21 cellular contexts compared by ENCODE assay signal in genomic region chr5:174708466-174709207, GRCh38. TPM values are rescaled to one million over a fixed set of nuclear protein-coding genes. Genes with fewer than 3 reads are reported as not detected.
DNase-seq lines count a peak whose midpoint lies in the region; ATAC-seq, FAIRE-seq and TF ChIP-seq lines count a peak whose summit lies in the region.
"Had no signal": no experiment of that assay in that cellular context is flagged by ENCODE, and none has a peak within 500 bp of the region (broad histone marks: within the 10 kb centered on the region; RNA-seq: fewer than 3 reads in every experiment).

No MANE protein-coding gene starts in this region.

- H3K18ac ChIP-seq in H1 (ENCODE audit: extremely low read depth, low read length), result no peak overlapping the region

- H3K9ac ChIP-seq in H1 (replicated peaks in 1 of 4; ENCODE audit: extremely low read depth in 1 of 4, low read depth in 3 of 4, low read length in 3 of 4), result no peak overlapping the region
- H3K9ac ChIP-seq in neural progenitor cell, result no peak overlapping the region

- no peak overlapping the region for H4K5ac ChIP-seq in H1 (ENCODE audit: insufficient read length, low read depth, low read length)

- H3K79me1 ChIP-seq in H1 (ENCODE audit: low read depth, low read length), result no peaks in the 10 kb centered on the region

- H3K4me2 ChIP-seq in GM23338 (no peak overlapping the region), H1 (ENCODE audit: insufficient read depth in 1 of 2, low read depth in 2 of 2, low read length in 2 of 2) (no peak overlapping the region), neural progenitor cell (no peak overlapping the region)
- H3K4me2 ChIP-seq: A549, PC-9 had no signal

- H4K8ac ChIP-seq in H1 (ENCODE audit: extremely low read depth, insufficient read depth, low read length), result no peak overlapping the region

- no peak overlapping the region for H3K14ac ChIP-seq in H1 (ENCODE audit: insufficient read length)

- no peaks in the 10 kb centered on the region for H3K9me2 ChIP-seq in GM23338 (ENCODE audit: insufficient read depth)

- H3K9me3 Mint-ChIP-seq in GM23338 (no peaks in the 10 kb centered on the region), neural progenitor cell (no peaks in the 10 kb centered on the region)

- no peak for TF ChIP-seq RAD21 in H1 (IDR thresholded peaks at IDR 0.05 in 1 of 2, conservative IDR thresholded peaks at IDR 0.05 in 1 of 2; ENCODE audit: low read depth in 2 of 2, low read length in 2 of 2)

- H3K36me3 Mint-ChIP-seq in GM23338 (ENCODE audit: low read depth), result no peaks in the 10 kb centered on the region
- no peaks in the 10 kb centered on the region for H3K36me3 Mint-ChIP-seq in neural progenitor cell
- H3K36me3 Mint-ChIP-seq: CD4-positive, alpha-beta memory T cell; IgD-negative memory B cell had no signal

- H2BK120ac ChIP-seq in H1 (replicated peaks; ENCODE audit: low read depth, low read length), result no peak overlapping the region

- H2AFZ ChIP-seq in GM23338 (no peak overlapping the region), H1 (ENCODE audit: low read length) (no peak overlapping the region), neural progenitor cell (replicated peaks) (no peak overlapping the region)
- H2AFZ ChIP-seq: PC-9 had no signal

- 88% methylated on average over 20 of the region's 20 CpGs; no CpG with 5 or more reads in 1 of the 2 experiments for whole genome bisulfite sequencing in H1 (ENCODE audit: extremely low coverage in 1 of 2, insufficient coverage in 1 of 2, insufficient read length in 1 of 2, insufficient replicate concordance in 2 of 2, low coverage in 1 of 2, low lambda C conversion rate in 2 of 2, missing lambda C conversion rate in 1 of 2), 2 experiments

- H3K27ac ChIP-seq in GM23338 (ENCODE audit: low read depth) (no peak overlapping the region), H1 (ENCODE audit: low read depth, low read length) (no peak overlapping the region), neural progenitor cell (no peak overlapping the region)
- H3K27ac ChIP-seq: A549, PC-9, SJCRH30 had no signal

- no peak overlapping the region for H3K23ac ChIP-seq in H1 (ENCODE audit: insufficient read length)

- no peak for TF ChIP-seq EP300 in H1 (IDR thresholded peaks at IDR 0.05; ENCODE audit: borderline replicate concordance in 1 of 2, low read depth in 2 of 2, low read length in 2 of 2)

- H3K9me3 ChIP-seq in H1 (ENCODE audit: insufficient read depth in 2 of 2, low read depth in 1 of 2, low read length in 1 of 2), result no peaks in the 10 kb centered on the region
- no peaks in the 10 kb centered on the region for H3K9me3 ChIP-seq in neural progenitor cell (ENCODE audit: low read depth)
- H3K9me3 ChIP-seq: A549, SJCRH30 had no signal

- H3K27me3 Mint-ChIP-seq in GM23338 (ENCODE audit: insufficient read depth, low read depth, poor library complexity) (peaks cover 6% of the 10 kb centered on the region), neural progenitor cell (ENCODE audit: insufficient read depth, low read depth) (peaks cover 14% of the 10 kb centered on the region)
- H3K27me3 Mint-ChIP-seq: IgD-negative memory B cell had no signal

- no peaks in the 10 kb centered on the region for H3F3A ChIP-seq in GM23338 (replicated peaks; ENCODE audit: low read depth)
- no peaks in the 10 kb centered on the region for H3F3A ChIP-seq in neural progenitor cell (ENCODE audit: low read depth)

- H3K56ac ChIP-seq in H1 (replicated peaks; ENCODE audit: insufficient read length, low read depth, low read length), result no peak overlapping the region

- no peak overlapping the region for H2BK15ac ChIP-seq in H1 (ENCODE audit: low read length)

- peak; percentile 48; the same call in 2 of the 3 replicates for ATAC-seq in GM23338
- no peak for ATAC-seq in HG02623 (IDR thresholded peaks at IDR 0.05; ENCODE audit: unreplicated experiment)
- ATAC-seq in SK-N-SH treated with all-trans-retinoic acid at 6 μM for 48 hours, result no peak
- ATAC-seq: A549, Right ventricle myocardium inferior had no signal

- no peak overlapping the region for H2BK12ac ChIP-seq in H1 (ENCODE audit: low read depth, low read length)

- TF ChIP-seq CTCF in GM23338 (conservative IDR thresholded peaks at IDR 0.05; ENCODE audit: low read depth in 2 of 2), result no peak
- TF ChIP-seq CTCF in H1 (IDR thresholded peaks at IDR 0.05; ENCODE audit: control extremely low read depth in 1 of 3, insufficient read depth in 1 of 3, low read depth in 1 of 3, low read length in 3 of 3), result no peak
- no peak for TF ChIP-seq CTCF in neural progenitor cell (IDR thresholded peaks at IDR 0.05)

- H3K36me3 ChIP-seq in GM23338 (ENCODE audit: insufficient read depth) (no peaks in the 10 kb centered on the region), H1 (ENCODE audit: control insufficient read depth in 2 of 4, insufficient read depth in 4 of 4, low read length in 3 of 4) (no peaks in the 10 kb centered on the region), neural progenitor cell (no peaks in the 10 kb centered on the region)
- H3K36me3 ChIP-seq: SJCRH30 had no signal

- no peak overlapping the region for H4K91ac ChIP-seq in H1 (replicated peaks; ENCODE audit: insufficient read length, low read length)

- no peak for FAIRE-seq in H1 (lab: Jason Lieb, UNC)
- FAIRE-seq: A549 had no signal

- no peak overlapping the region for H2AK5ac ChIP-seq in H1 (ENCODE audit: low read depth, low read length)

- H3K4me3 Mint-ChIP-seq in GM23338 (no peak overlapping the region), neural progenitor cell (no peak overlapping the region)
- H3K4me3 Mint-ChIP-seq: CD4-positive, alpha-beta memory T cell; IgD-negative memory B cell had no signal

- TF ChIP-seq POLR2A in H1 (IDR thresholded peaks at IDR 0.05; ENCODE audit: control extremely low read depth in 1 of 2, low read depth in 2 of 2, low read length in 2 of 2), result no peak

- no peak overlapping the region for H2BK20ac ChIP-seq in H1 (ENCODE audit: low read length)

- POLR2A ChIA-PET in H1 (lab: Charles Lee; ENCODE audit: partially characterized antibody), result interaction anchor here (0.6 to 0.9 kb wide), 2 partner anchors 24 to 102 kb away, joined by 3 read pairs; no protein-coding TSS in a partner anchor

- H3K27me3 ChIP-seq in GM23338 (ENCODE audit: insufficient read depth), result no peaks in the 10 kb centered on the region
- peaks cover 0 to 2% (median under 1%) of the 10 kb centered on the region in 4 experiments; a peak in 2 of 7 replicates for H3K27me3 ChIP-seq in H1 (replicated peaks in 1 of 4; ENCODE audit: control insufficient read depth in 3 of 4, extremely low read depth in 1 of 4, insufficient read depth in 3 of 4, low read length in 3 of 4)
- no peaks in the 10 kb centered on the region for H3K27me3 ChIP-seq in neural progenitor cell

- DNase-seq in GM23338 (ENCODE audit: low spot score), result no peak
- peak; percentile 68 for DNase-seq in NCI-H748 (lab: John Stamatoyannopoulos, UW; ENCODE audit: unreplicated experiment)
- no peak for DNase-seq in H1 (ENCODE audit: low read depth in 1 of 2, low spot score in 2 of 2)
- DNase-seq in neural progenitor cell (ENCODE audit: low spot score), result no peak
- DNase-seq in LoVo (ENCODE audit: low spot score), result no peak
- DNase-seq: AML-193; CD4-positive, alpha-beta memory T cell; COR-L47; DMS53; NCI-H1092; NCI-H1436; NCI-H187; NCI-H446; NCI-H524 treated with DMSO at 0.1 percent for 48 hours; PC-9 had no signal

- no peaks in the 10 kb centered on the region for H3K4me1 ChIP-seq in GM23338 (ENCODE audit: insufficient read depth)
- no peaks in the 10 kb centered on the region for H3K4me1 ChIP-seq in H1 (replicated peaks in 1 of 4; ENCODE audit: control insufficient read depth in 3 of 4, insufficient read depth in 4 of 4, low read length in 3 of 4)
- H3K4me1 ChIP-seq in neural progenitor cell, result no peaks in the 10 kb centered on the region
- H3K4me1 ChIP-seq: A549 had no signal

- 0 out of 3 replicates have a peak, but pooled peaks cover 4% of the 10 kb centered on the region for H3K4me1 Mint-ChIP-seq in GM23338
- peaks cover 40% of the 10 kb centered on the region for H3K4me1 Mint-ChIP-seq in neural progenitor cell
- H3K4me1 Mint-ChIP-seq: CD4-positive, alpha-beta memory T cell; IgD-negative memory B cell had no signal

- H3K23me2 ChIP-seq in H1 (ENCODE audit: low read depth, low read length), result no peaks in the 10 kb centered on the region

- CTCF ChIA-PET in H1 (lab: Charles Lee; ENCODE audit: partially characterized antibody), result interaction anchor here (0.8 to 1.7 kb wide), 3 partner anchors 15 to 127 kb away, joined by 3 to 6 read pairs (median 4); no protein-coding TSS in a partner anchor

- no peak overlapping the region for H2BK5ac ChIP-seq in H1 (ENCODE audit: low read depth, low read length)

- no peak overlapping the region for H3K27ac Mint-ChIP-seq in GM23338
- H3K27ac Mint-ChIP-seq in neural progenitor cell, result peak overlapping the region; percentile 28
- H3K27ac Mint-ChIP-seq: CD4-positive, alpha-beta memory T cell; IgD-negative memory B cell had no signal

- H4K20me1 ChIP-seq in GM23338 (replicated peaks; ENCODE audit: insufficient read depth), result no peaks in the 10 kb centered on the region
- no peaks in the 10 kb centered on the region for H4K20me1 ChIP-seq in H1 (replicated peaks in 1 of 2; ENCODE audit: control insufficient read depth in 1 of 2, insufficient read depth in 2 of 2, low read length in 2 of 2)
- no peaks in the 10 kb centered on the region for H4K20me1 ChIP-seq in neural progenitor cell (ENCODE audit: low read depth)

- H3K79me2 ChIP-seq in GM23338 (replicated peaks; ENCODE audit: insufficient read depth), result no peaks in the 10 kb centered on the region
- H3K79me2 ChIP-seq in H1 (ENCODE audit: control insufficient read depth in 1 of 2, insufficient read depth in 2 of 2, low read length in 2 of 2), result no peaks in the 10 kb centered on the region
- no peaks in the 10 kb centered on the region for H3K79me2 ChIP-seq in neural progenitor cell (ENCODE audit: low read depth)

- H3K4me3 ChIP-seq in GM23338, result no peak overlapping the region
- H3K4me3 ChIP-seq in H1 (ENCODE audit: extremely low read depth in 1 of 4, insufficient read depth in 2 of 4, low read depth in 3 of 4, low read length in 4 of 4), result no peak overlapping the region
- H3K4me3 ChIP-seq in neural progenitor cell, result no peak overlapping the region
- H3K4me3 ChIP-seq: A549, PC-9, SJCRH30 had no signal

- no peak overlapping the region for H3K4ac ChIP-seq in H1 (replicated peaks; ENCODE audit: insufficient read length, low read depth, low read length)

TF ChIP-seq in SK-N-SH treated with all-trans-retinoic acid at 6 μM for 48 hours, 23 proteins besides CTCF, POLR2A, EP300 and RAD21 (continues in another document):
- TF ChIP-seq ZNF8 (CRISPR knock-in tag; IDR thresholded peaks at IDR 0.05), result no peak

RNA-seq across cellular contexts. Expression of gene MSX2, which starts 15.7 kb away (rescaled TPM):
- 0.17 and 0.62 TPM in 2 replicates for total RNA-seq in GM23338 (2014; rRNA removed; shearing (Covaris generic))
- polyA plus RNA-seq in GM23338 (2016; fragmentation: Nextera tagmentation; extraction: Ambion mirVana) (0.37 and 0.47 TPM in 2 replicates), H1 (2011; rRNA removed) (0.24 and 0.30 TPM in 2 replicates)
- total RNA-seq in H1 (2021; fragmentation: NEBNext Ultra II Directional; extraction: Animal tissue kit (Norgen Biotek cat#: 25700)), result 0.38 and 0.47 TPM in 2 replicates
- 0.30 TPM for polyA plus RNA-seq in H1 (2011; cell fraction: cytosol; rRNA removed)
- polyA plus RNA-seq in H1 (2011; cell fraction: nucleus; rRNA removed), result 0.86 TPM
- polyA plus RNA-seq in H1 (2012, experiment 1 of 2), result 0.20 to 0.70 TPM (median 0.50 TPM) in 4 replicates
- 0.46 TPM for polyA plus RNA-seq in H1 (2012, experiment 2 of 2)
- 0.43 TPM for polyA plus RNA-seq in H1 (2013, experiment 1 of 2)
- polyA plus RNA-seq in H1 (2013, experiment 2 of 2), result 0.42 TPM
- 0.29 and 0.73 TPM in 2 replicates for polyA minus RNA-seq in H1 (2011; rRNA and poly(A)+ RNA removed)
- 2.0 TPM for polyA minus RNA-seq in H1 (2011; cell fraction: cytosol; rRNA and poly(A)+ RNA removed)
- not detected for polyA minus RNA-seq in H1 (2011; cell fraction: nucleus; rRNA and poly(A)+ RNA removed)
- total RNA-seq in neural progenitor cell (ENCODE audit: low replicate concordance), result 0.30 and 0.93 TPM in 2 replicates
- total RNA-seq: PC-9 had no signal
- polyA plus RNA-seq: CD4-positive, alpha-beta memory T cell; IgD-negative memory B cell had no signal
